In genomic region chr9:77628864-77629263, GRCh38 we compare ENCODE assay signal across 4 cellular contexts. TPM values are rescaled to one million over a fixed set of nuclear protein-coding genes. Genes with fewer than 3 reads are reported as not detected.
"Had no signal": no experiment of that assay in that cellular context is flagged by ENCODE, and none has a peak within 500 bp of the region (broad histone marks: within the 10 kb centered on the region; RNA-seq: fewer than 3 reads in every experiment).

No MANE protein-coding gene starts in this region.

RNA-seq across cellular contexts. Expression of gene GNA14, which starts 19.3 kb away (rescaled TPM):
- polyA plus RNA-seq: immature natural killer cell; keratinocyte; mammary epithelial cell; naive thymus-derived CD4-positive, alpha-beta T cell had no signal
